ENCODE assay signal across 1 cellular context in the genomic region with DNA sequence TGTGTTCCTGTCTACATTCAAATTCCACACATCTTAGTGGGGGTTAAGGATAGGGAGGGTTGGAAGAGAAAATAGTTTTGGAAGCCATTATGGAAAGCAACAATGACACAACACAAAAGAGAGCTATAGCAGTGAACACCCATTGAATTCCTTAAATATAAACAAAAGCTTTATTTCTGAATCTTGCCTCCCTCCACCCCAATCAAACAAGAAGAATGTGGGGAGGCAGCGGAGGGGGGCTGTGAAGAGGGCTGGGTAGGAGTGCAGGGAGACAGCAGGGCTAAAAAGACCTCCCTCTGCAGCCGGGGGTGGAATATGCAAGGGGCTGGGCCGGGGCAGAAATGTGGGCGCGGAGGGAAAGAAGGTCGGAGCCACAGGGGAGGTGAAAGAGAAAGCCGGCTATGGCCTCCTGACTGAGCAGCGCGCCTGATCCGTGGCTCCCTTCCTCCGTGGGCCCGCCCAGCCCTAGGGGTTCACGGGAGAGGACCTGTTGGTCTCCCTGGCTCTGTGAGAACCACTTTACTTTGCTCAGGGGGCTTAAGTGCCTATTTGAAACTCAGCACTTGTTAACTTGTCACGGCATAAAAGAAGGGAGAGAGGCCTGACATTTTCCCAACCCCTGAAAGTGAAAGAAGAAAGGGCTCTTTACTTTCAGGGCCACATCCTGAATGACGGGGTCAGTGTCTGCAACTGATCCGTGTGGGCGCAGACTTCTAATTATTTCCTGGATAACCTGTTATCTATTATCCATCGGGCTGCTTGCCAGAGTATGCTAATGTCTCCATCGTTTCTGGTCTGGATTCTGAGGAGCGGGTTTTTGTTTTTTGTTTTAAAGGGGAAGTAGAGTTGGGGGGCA.
TF ChIP-seq lines count a peak whose summit lies in the region.

No MANE protein-coding gene starts in this region.

TF ChIP-seq in K562, 482 proteins besides CTCF, POLR2A, EP300 and RAD21 (continued from another document):
- TF ChIP-seq, protein P1, sequence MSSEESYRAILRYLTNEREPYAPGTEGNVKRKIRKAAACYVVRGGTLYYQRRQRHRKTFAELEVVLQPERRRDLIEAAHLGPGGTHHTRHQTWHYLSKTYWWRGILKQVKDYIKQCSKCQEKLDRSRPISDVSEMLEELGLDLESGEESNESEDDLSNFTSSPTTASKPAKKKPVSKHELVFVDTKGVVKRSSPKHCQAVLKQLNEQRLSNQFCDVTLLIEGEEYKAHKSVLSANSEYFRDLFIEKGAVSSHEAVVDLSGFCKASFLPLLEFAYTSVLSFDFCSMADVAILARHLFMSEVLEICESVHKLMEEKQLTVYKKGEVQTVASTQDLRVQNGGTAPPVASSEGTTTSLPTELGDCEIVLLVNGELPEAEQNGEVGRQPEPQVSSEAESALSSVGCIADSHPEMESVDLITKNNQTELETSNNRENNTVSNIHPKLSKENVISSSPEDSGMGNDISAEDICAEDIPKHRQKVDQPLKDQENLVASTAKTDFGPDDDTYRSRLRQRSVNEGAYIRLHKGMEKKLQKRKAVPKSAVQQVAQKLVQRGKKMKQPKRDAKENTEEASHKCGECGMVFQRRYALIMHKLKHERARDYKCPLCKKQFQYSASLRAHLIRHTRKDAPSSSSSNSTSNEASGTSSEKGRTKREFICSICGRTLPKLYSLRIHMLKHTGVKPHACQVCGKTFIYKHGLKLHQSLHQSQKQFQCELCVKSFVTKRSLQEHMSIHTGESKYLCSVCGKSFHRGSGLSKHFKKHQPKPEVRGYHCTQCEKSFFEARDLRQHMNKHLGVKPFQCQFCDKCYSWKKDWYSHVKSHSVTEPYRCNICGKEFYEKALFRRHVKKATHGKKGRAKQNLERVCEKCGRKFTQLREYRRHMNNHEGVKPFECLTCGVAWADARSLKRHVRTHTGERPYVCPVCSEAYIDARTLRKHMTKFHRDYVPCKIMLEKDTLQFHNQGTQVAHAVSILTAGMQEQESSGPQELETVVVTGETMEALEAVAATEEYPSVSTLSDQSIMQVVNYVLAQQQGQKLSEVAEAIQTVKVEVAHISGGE (CRISPR knock-in tag; IDR thresholded peaks at IDR 0.05), result no peak
- TF ChIP-seq MEF2A (IDR thresholded peaks at IDR 0.05; ENCODE audit: control insufficient read depth, low read depth, low read length) (no peak), NCOA6 (IDR thresholded peaks at IDR 0.05) (no peak), ELF1 (tag; IDR thresholded peaks at IDR 0.05) (0 out of 2 replicates have a peak, but pooled peaks have one; percentile 45), PCBP2 (IDR thresholded peaks at IDR 0.05; ENCODE audit: low read depth, low read length, poor library complexity, severe bottlenecking) (no peak), POLR2G (IDR thresholded peaks at IDR 0.05; ENCODE audit: low read depth, low read length) (peak; percentile 28; the same call in 1 of the 2 replicates), ZNF282 (CRISPR knock-in tag; IDR thresholded peaks at IDR 0.05) (no peak), ZEB2 (IDR thresholded peaks at IDR 0.05) (no peak), RBFOX2 (IDR thresholded peaks at IDR 0.05; ENCODE audit: low read depth, low read length) (0 out of 2 replicates have a peak, but pooled peaks have one; percentile 34), KLF6 (CRISPR knock-in tag; IDR thresholded peaks at IDR 0.05; ENCODE audit: borderline replicate concordance) (no peak), PHF8 (IDR thresholded peaks at IDR 0.05; ENCODE audit: borderline replicate concordance, low read length) (peak; percentile 23; the same call in 1 of the 2 replicates), GABPB1 (CRISPR knock-in tag; IDR thresholded peaks at IDR 0.05) (no peak), ZNF785 (CRISPR knock-in tag; IDR thresholded peaks at IDR 0.05) (no peak), SIRT6 (IDR thresholded peaks at IDR 0.05; ENCODE audit: low read depth, low read length) (no peak), EZH2 (IDR thresholded peaks at IDR 0.05; ENCODE audit: borderline replicate concordance, low read depth, low read length) (no peak)
- TF ChIP-seq, protein P2, sequence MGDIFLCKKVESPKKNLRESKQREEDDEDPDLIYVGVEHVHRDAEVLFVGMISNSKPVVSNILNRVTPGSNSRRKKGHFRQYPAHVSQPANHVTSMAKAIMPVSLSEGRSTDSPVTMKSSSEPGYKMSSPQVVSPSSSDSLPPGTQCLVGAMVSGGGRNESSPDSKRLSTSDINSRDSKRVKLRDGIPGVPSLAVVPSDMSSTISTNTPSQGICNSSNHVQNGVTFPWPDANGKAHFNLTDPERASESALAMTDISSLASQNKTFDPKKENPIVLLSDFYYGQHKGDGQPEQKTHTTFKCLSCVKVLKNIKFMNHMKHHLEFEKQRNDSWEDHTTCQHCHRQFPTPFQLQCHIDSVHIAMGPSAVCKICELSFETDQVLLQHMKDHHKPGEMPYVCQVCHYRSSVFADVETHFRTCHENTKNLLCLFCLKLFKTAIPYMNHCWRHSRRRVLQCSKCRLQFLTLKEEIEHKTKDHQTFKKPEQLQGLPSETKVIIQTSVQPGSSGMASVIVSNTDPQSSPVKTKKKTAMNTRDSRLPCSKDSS (IDR thresholded peaks at IDR 0.05; ENCODE audit: low read depth, partially characterized antibody), result no peak
- TF ChIP-seq, protein P3, sequence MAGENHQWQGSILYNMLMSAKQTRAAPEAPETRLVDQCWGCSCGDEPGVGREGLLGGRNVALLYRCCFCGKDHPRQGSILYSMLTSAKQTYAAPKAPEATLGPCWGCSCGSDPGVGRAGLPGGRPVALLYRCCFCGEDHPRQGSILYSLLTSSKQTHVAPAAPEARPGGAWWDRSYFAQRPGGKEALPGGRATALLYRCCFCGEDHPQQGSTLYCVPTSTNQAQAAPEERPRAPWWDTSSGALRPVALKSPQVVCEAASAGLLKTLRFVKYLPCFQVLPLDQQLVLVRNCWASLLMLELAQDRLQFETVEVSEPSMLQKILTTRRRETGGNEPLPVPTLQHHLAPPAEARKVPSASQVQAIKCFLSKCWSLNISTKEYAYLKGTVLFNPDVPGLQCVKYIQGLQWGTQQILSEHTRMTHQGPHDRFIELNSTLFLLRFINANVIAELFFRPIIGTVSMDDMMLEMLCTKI (IDR thresholded peaks at IDR 0.05; ENCODE audit: partially characterized antibody), result no peak
- TF ChIP-seq, protein P4, sequence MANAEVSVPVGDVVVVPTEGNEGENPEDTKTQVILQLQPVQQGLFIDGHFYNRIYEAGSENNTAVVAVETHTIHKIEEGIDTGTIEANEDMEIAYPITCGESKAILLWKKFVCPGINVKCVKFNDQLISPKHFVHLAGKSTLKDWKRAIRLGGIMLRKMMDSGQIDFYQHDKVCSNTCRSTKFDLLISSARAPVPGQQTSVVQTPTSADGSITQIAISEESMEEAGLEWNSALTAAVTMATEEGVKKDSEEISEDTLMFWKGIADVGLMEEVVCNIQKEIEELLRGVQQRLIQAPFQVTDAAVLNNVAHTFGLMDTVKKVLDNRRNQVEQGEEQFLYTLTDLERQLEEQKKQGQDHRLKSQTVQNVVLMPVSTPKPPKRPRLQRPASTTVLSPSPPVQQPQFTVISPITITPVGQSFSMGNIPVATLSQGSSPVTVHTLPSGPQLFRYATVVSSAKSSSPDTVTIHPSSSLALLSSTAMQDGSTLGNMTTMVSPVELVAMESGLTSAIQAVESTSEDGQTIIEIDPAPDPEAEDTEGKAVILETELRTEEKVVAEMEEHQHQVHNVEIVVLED (CRISPR knock-in tag; IDR thresholded peaks at IDR 0.05), result 0 out of 2 replicates have a peak, but pooled peaks have one; percentile 9
- TF ChIP-seq, protein P5, sequence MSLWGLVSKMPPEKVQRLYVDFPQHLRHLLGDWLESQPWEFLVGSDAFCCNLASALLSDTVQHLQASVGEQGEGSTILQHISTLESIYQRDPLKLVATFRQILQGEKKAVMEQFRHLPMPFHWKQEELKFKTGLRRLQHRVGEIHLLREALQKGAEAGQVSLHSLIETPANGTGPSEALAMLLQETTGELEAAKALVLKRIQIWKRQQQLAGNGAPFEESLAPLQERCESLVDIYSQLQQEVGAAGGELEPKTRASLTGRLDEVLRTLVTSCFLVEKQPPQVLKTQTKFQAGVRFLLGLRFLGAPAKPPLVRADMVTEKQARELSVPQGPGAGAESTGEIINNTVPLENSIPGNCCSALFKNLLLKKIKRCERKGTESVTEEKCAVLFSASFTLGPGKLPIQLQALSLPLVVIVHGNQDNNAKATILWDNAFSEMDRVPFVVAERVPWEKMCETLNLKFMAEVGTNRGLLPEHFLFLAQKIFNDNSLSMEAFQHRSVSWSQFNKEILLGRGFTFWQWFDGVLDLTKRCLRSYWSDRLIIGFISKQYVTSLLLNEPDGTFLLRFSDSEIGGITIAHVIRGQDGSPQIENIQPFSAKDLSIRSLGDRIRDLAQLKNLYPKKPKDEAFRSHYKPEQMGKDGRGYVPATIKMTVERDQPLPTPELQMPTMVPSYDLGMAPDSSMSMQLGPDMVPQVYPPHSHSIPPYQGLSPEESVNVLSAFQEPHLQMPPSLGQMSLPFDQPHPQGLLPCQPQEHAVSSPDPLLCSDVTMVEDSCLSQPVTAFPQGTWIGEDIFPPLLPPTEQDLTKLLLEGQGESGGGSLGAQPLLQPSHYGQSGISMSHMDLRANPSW (CRISPR knock-in tag; IDR thresholded peaks at IDR 0.05), result no peak
- TF ChIP-seq, protein P6, sequence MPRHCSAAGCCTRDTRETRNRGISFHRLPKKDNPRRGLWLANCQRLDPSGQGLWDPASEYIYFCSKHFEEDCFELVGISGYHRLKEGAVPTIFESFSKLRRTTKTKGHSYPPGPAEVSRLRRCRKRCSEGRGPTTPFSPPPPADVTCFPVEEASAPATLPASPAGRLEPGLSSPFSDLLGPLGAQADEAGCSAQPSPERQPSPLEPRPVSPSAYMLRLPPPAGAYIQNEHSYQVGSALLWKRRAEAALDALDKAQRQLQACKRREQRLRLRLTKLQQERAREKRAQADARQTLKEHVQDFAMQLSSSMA (CRISPR knock-in tag; IDR thresholded peaks at IDR 0.05), result no peak
- TF ChIP-seq, protein P7, sequence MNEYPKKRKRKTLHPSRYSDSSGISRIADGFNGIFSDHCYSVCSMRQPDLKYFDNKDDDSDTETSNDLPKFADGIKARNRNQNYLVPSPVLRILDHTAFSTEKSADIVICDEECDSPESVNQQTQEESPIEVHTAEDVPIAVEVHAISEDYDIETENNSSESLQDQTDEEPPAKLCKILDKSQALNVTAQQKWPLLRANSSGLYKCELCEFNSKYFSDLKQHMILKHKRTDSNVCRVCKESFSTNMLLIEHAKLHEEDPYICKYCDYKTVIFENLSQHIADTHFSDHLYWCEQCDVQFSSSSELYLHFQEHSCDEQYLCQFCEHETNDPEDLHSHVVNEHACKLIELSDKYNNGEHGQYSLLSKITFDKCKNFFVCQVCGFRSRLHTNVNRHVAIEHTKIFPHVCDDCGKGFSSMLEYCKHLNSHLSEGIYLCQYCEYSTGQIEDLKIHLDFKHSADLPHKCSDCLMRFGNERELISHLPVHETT (CRISPR knock-in tag; conservative IDR thresholded peaks at IDR 0.05 in 1 of 2, IDR thresholded peaks at IDR 0.05 in 1 of 2), result peak in 1 of 2 experiments; percentile 50; a peak in 1 of 4 replicates
- TF ChIP-seq, protein P8, sequence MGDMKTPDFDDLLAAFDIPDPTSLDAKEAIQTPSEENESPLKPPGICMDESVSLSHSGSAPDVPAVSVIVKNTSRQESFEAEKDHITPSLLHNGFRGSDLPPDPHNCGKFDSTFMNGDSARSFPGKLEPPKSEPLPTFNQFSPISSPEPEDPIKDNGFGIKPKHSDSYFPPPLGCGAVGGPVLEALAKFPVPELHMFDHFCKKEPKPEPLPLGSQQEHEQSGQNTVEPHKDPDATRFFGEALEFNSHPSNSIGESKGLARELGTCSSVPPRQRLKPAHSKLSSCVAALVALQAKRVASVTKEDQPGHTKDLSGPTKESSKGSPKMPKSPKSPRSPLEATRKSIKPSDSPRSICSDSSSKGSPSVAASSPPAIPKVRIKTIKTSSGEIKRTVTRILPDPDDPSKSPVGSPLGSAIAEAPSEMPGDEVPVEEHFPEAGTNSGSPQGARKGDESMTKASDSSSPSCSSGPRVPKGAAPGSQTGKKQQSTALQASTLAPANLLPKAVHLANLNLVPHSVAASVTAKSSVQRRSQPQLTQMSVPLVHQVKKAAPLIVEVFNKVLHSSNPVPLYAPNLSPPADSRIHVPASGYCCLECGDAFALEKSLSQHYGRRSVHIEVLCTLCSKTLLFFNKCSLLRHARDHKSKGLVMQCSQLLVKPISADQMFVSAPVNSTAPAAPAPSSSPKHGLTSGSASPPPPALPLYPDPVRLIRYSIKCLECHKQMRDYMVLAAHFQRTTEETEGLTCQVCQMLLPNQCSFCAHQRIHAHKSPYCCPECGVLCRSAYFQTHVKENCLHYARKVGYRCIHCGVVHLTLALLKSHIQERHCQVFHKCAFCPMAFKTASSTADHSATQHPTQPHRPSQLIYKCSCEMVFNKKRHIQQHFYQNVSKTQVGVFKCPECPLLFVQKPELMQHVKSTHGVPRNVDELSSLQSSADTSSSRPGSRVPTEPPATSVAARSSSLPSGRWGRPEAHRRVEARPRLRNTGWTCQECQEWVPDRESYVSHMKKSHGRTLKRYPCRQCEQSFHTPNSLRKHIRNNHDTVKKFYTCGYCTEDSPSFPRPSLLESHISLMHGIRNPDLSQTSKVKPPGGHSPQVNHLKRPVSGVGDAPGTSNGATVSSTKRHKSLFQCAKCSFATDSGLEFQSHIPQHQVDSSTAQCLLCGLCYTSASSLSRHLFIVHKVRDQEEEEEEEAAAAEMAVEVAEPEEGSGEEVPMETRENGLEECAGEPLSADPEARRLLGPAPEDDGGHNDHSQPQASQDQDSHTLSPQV (IDR thresholded peaks at IDR 0.05), result peak; percentile 37; the same call in 1 of the 2 replicates
